ENCODE assay signal across 8 cellular contexts in genomic region chr6:99424022-99424421, GRCh38. TPM values are rescaled to one million over a fixed set of nuclear protein-coding genes. Genes with fewer than 3 reads are reported as not detected.
DNase-seq lines count a peak whose midpoint lies in the region; ATAC-seq, FAIRE-seq and TF ChIP-seq lines count a peak whose summit lies in the region.

No MANE protein-coding gene starts in this region.

- DNase-seq in CD14-positive monocyte (ENCODE audit: low spot score) (no peak), NT2/D1 (ENCODE audit: low read depth, low spot score) (no peak), H1 (ENCODE audit: low read depth in 1 of 2, low spot score in 2 of 2) (no peak), osteoblast (ENCODE audit: insufficient read length, low spot score, missing footprints) (no peak), NCI-H1048 (lab: John Stamatoyannopoulos, UW) (no peak), SIG-M5 (lab: John Stamatoyannopoulos, UW) (no peak), epidermal melanocyte (ENCODE audit: insufficient read length, low spot score) (no peak)

- H4K8ac ChIP-seq in H1 (ENCODE audit: extremely low read depth, insufficient read depth, low read length): no peak overlapping the region

- TF ChIP-seq EP300 in H1 (IDR thresholded peaks at IDR 0.05; ENCODE audit: borderline replicate concordance in 1 of 2, low read depth in 2 of 2, low read length in 2 of 2): no peak

- TF ChIP-seq RAD21 in H1 (IDR thresholded peaks at IDR 0.05 in 1 of 2, conservative IDR thresholded peaks at IDR 0.05 in 1 of 2; ENCODE audit: low read depth in 2 of 2, low read length in 2 of 2): no peak

- peaks cover 48% of the 10 kb centered on the region for H3K4me1 Mint-ChIP-seq in CD14-positive monocyte

- peak overlapping the region; percentile 30 for H4K5ac ChIP-seq in H1 (ENCODE audit: insufficient read length, low read depth, low read length)

- H3K4me2 ChIP-seq in H1 (ENCODE audit: insufficient read depth in 1 of 2, low read depth in 2 of 2, low read length in 2 of 2): peak overlapping the region; percentile 63 to 75
- H3K4me2 ChIP-seq in osteoblast (ENCODE audit: insufficient read depth, low read length): peak overlapping the region; percentile 86

- H3K4ac ChIP-seq in H1 (replicated peaks; ENCODE audit: insufficient read length, low read depth, low read length): no peak overlapping the region

- intact Hi-C loops in CD14-positive monocyte (cut with micrococcal nuclease): no loop called here

- H3K36me3 ChIP-seq in NT2/D1 (ENCODE audit: insufficient read depth, insufficient read length, low read length) (peaks cover 26% of the 10 kb centered on the region), H1 (ENCODE audit: control insufficient read depth in 2 of 4, insufficient read depth in 4 of 4, low read length in 3 of 4) (peaks cover 0 to 15% (median 0%) of the 10 kb centered on the region in 4 experiments; a peak in 2 of 8 replicates), osteoblast (ENCODE audit: insufficient read depth, low read length) (no peaks in the 10 kb centered on the region)

- no peak overlapping the region for H3K56ac ChIP-seq in H1 (replicated peaks; ENCODE audit: insufficient read length, low read depth, low read length)

- H4K91ac ChIP-seq in H1 (replicated peaks; ENCODE audit: insufficient read length, low read length): no peak overlapping the region

- no peak for ATAC-seq in GM18868 (IDR thresholded peaks at IDR 0.05; ENCODE audit: unreplicated experiment)

- H3K23ac ChIP-seq in H1 (ENCODE audit: insufficient read length): no peak overlapping the region

- CTCF ChIA-PET in H1 (lab: Charles Lee; ENCODE audit: partially characterized antibody): interaction anchor here (1.0 to 3.1 kb wide), 4 partner anchors 28 to 94 kb away, joined by 3 to 34 read pairs (median 5); no protein-coding TSS in a partner anchor

- H3K9ac ChIP-seq in NT2/D1 (ENCODE audit: insufficient read length, low read depth): peak overlapping the region; percentile 99
- H3K9ac ChIP-seq in H1 (replicated peaks in 1 of 4; ENCODE audit: extremely low read depth in 1 of 4, low read depth in 3 of 4, low read length in 3 of 4): peak overlapping the region in 1 of 4 experiments; percentile 13; a peak in 2 of 7 replicates

- H3K27me3 ChIP-seq in NT2/D1 (ENCODE audit: insufficient read depth, insufficient read length) (no peaks in the 10 kb centered on the region), H1 (replicated peaks in 1 of 4; ENCODE audit: control insufficient read depth in 3 of 4, extremely low read depth in 1 of 4, insufficient read depth in 3 of 4, low read length in 3 of 4) (no peaks in the 10 kb centered on the region), osteoblast (ENCODE audit: insufficient read depth, low read length) (no peaks in the 10 kb centered on the region)

- TF ChIP-seq CTCF in CD14-positive monocyte (IDR thresholded peaks at IDR 0.05): no peak
- TF ChIP-seq CTCF in H1 (IDR thresholded peaks at IDR 0.05; ENCODE audit: control extremely low read depth in 1 of 3, insufficient read depth in 1 of 3, low read depth in 1 of 3, low read length in 3 of 3): no peak
- TF ChIP-seq CTCF in osteoblast (IDR thresholded peaks at IDR 0.05; ENCODE audit: extremely low read depth, low read depth, low read length): no peak

- no peak overlapping the region for H2BK20ac ChIP-seq in H1 (ENCODE audit: low read length)

- no peak overlapping the region for H2AK5ac ChIP-seq in H1 (ENCODE audit: low read depth, low read length)

- H2AFZ ChIP-seq in H1 (ENCODE audit: low read length): no peak overlapping the region
- no peak overlapping the region for H2AFZ ChIP-seq in osteoblast (ENCODE audit: low read length)

- no peak overlapping the region for H2BK15ac ChIP-seq in H1 (ENCODE audit: low read length)

- peaks cover 0 to 1% (median 0%) of the 10 kb centered on the region in 3 donors for H3K27me3 Mint-ChIP-seq in CD14-positive monocyte (ENCODE audit: low read depth in 3 of 3)

- H3K79me2 ChIP-seq in H1 (ENCODE audit: control insufficient read depth in 1 of 2, insufficient read depth in 2 of 2, low read length in 2 of 2) (peaks cover 32 to 75% of the 10 kb centered on the region in 2 experiments), osteoblast (ENCODE audit: insufficient read depth, low read length) (peaks cover 77% of the 10 kb centered on the region)

- 82% methylated on average over 5 of the region's 5 CpGs; no CpG with 5 or more reads in 1 of the 2 experiments for WGBS in H1 (ENCODE audit: extremely low coverage in 1 of 2, insufficient coverage in 1 of 2, insufficient read length in 1 of 2, insufficient replicate concordance in 2 of 2, low coverage in 1 of 2, low lambda C conversion rate in 2 of 2, missing lambda C conversion rate in 1 of 2), 2 experiments

- FAIRE-seq in H1 (lab: Jason Lieb, UNC): no peak

- H4K20me1 ChIP-seq in H1 (replicated peaks in 1 of 2; ENCODE audit: control insufficient read depth in 1 of 2, insufficient read depth in 2 of 2, low read length in 2 of 2) (peaks cover 14 to 20% of the 10 kb centered on the region in 2 experiments), osteoblast (ENCODE audit: insufficient read depth, low read length) (peaks cover 56% of the 10 kb centered on the region)

- H3K4me3 ChIP-seq in NT2/D1 (ENCODE audit: insufficient read length, low read depth): peak overlapping the region; percentile 99
- H3K4me3 ChIP-seq in H1 (ENCODE audit: extremely low read depth in 1 of 4, insufficient read depth in 2 of 4, low read depth in 3 of 4, low read length in 4 of 4): peak overlapping the region; percentile 79 to 99 (median 92)
- H3K4me3 ChIP-seq in osteoblast (ENCODE audit: insufficient read depth, low read length): peak overlapping the region; percentile 96

- peak overlapping the region; percentile 28 to 96 for H3K4me3 Mint-ChIP-seq in CD14-positive monocyte

- no peak for TF ChIP-seq POLR2A in H1 (IDR thresholded peaks at IDR 0.05; ENCODE audit: control extremely low read depth in 1 of 2, low read depth in 2 of 2, low read length in 2 of 2)

- no peaks in the 10 kb centered on the region for H3K4me1 ChIP-seq in NT2/D1 (ENCODE audit: insufficient read depth, insufficient read length)
- H3K4me1 ChIP-seq in H1 (replicated peaks in 1 of 4; ENCODE audit: control insufficient read depth in 3 of 4, insufficient read depth in 4 of 4, low read length in 3 of 4): peaks cover 0 to 11% (median 5%) of the 10 kb centered on the region in 4 experiments; a peak in 4 of 7 replicates
- H3K4me1 ChIP-seq in osteoblast (ENCODE audit: insufficient read depth, low read length): peaks cover 25% of the 10 kb centered on the region

- no peak overlapping the region for H3K18ac ChIP-seq in H1 (ENCODE audit: extremely low read depth, low read length)

- H3K27ac Mint-ChIP-seq in CD14-positive monocyte: peak overlapping the region in 4 of 7 donors; percentile 1 to 99 (median 57)

- H2BK120ac ChIP-seq in H1 (replicated peaks; ENCODE audit: low read depth, low read length): no peak overlapping the region

- no peak overlapping the region for H2BK12ac ChIP-seq in H1 (ENCODE audit: low read depth, low read length)

- POLR2A ChIA-PET in H1 (lab: Charles Lee; ENCODE audit: partially characterized antibody): interaction anchor here (0.7 to 6.5 kb wide), 24 partner anchors 9 to 200 kb away, joined by 3 to 79 read pairs (median 4); partner anchors contain the start of genes CCNC, COQ3 and USP45

- peaks cover 12 to 23% of the 10 kb centered on the region in 2 donors for H3K36me3 Mint-ChIP-seq in CD14-positive monocyte

- H3K27ac ChIP-seq in H1 (ENCODE audit: low read depth, low read length) (no peak overlapping the region), osteoblast (ENCODE audit: low read depth, low read length) (peak overlapping the region; percentile 100)

- no peaks in the 10 kb centered on the region for H3K9me3 ChIP-seq in NT2/D1 (ENCODE audit: insufficient read depth, low read length)
- no peaks in the 10 kb centered on the region for H3K9me3 ChIP-seq in H1 (ENCODE audit: insufficient read depth in 2 of 2, low read depth in 1 of 2, low read length in 1 of 2)
- H3K9me3 ChIP-seq in osteoblast (ENCODE audit: low read depth, low read length): no peaks in the 10 kb centered on the region

- no peaks in the 10 kb centered on the region for H3K9me3 Mint-ChIP-seq in CD14-positive monocyte

- peaks cover 8% of the 10 kb centered on the region; the same call in 1 of the 2 replicates for H3K23me2 ChIP-seq in H1 (ENCODE audit: low read depth, low read length)

- no peak overlapping the region for H3K14ac ChIP-seq in H1 (ENCODE audit: insufficient read length)

- no peak overlapping the region for H2BK5ac ChIP-seq in H1 (ENCODE audit: low read depth, low read length)

- no peaks in the 10 kb centered on the region for H3K79me1 ChIP-seq in H1 (ENCODE audit: low read depth, low read length)

TF ChIP-seq in H1, 55 proteins besides CTCF, POLR2A, EP300 and RAD21 (continues in another document):
- TF ChIP-seq ZNF274 (IDR thresholded peaks at IDR 0.05; ENCODE audit: borderline replicate concordance, extremely low read depth, low read length): no peak
- TF ChIP-seq SIX5 (IDR thresholded peaks at IDR 0.05; ENCODE audit: low read depth, low read length): no peak
- TF ChIP-seq MAFK (IDR thresholded peaks at IDR 0.05; ENCODE audit: low read depth, low read length): no peak
- no peak for TF ChIP-seq SP1 (IDR thresholded peaks at IDR 0.05; ENCODE audit: low read depth, low read length)

RNA-seq across cellular contexts. Expression of gene PNISR, which starts 1.1 kb away (rescaled TPM):
- polyA plus RNA-seq in CD14-positive monocyte: 10 to 100 TPM; 28.9 to 33.9 TPM
- total RNA-seq in H1 (2021; fragmentation: NEBNext Ultra II Directional; extraction: Animal tissue kit (Norgen Biotek cat#: 25700)): 122 and 134 TPM in 2 replicates
- polyA plus RNA-seq in H1 (2011; rRNA removed): 40.2 and 41.1 TPM in 2 replicates
- 81.7 TPM for polyA plus RNA-seq in H1 (2011; cell fraction: cytosol; rRNA removed)
- 72.1 TPM for polyA plus RNA-seq in H1 (2011; cell fraction: nucleus; rRNA removed)
- polyA plus RNA-seq in H1 (2012, experiment 1 of 2): 108 to 177 TPM (median 127 TPM) in 4 replicates
- polyA plus RNA-seq in H1 (2012, experiment 2 of 2): 7.9 TPM
- polyA plus RNA-seq in H1 (2013, experiment 1 of 2): 263 TPM
- 219 TPM for polyA plus RNA-seq in H1 (2013, experiment 2 of 2)
- polyA minus RNA-seq in H1 (2011; rRNA and poly(A)+ RNA removed): 62.1 and 77.1 TPM in 2 replicates
- polyA minus RNA-seq in H1 (2011; cell fraction: cytosol; rRNA and poly(A)+ RNA removed): 42.3 TPM
- polyA minus RNA-seq in H1 (2011; cell fraction: nucleus; rRNA and poly(A)+ RNA removed): 143 TPM
- 78.2 and 81.9 TPM in 2 replicates for total RNA-seq in osteoblast

RNA-seq across cellular contexts. Expression of gene COQ3, which starts 30.0 kb away (rescaled TPM):
- polyA plus RNA-seq in CD14-positive monocyte (1 to 10 TPM; 1.6 to 2.3 TPM), H1 (2011; rRNA removed) (5.4 and 8.4 TPM in 2 replicates)
- total RNA-seq in H1 (2021; fragmentation: NEBNext Ultra II Directional; extraction: Animal tissue kit (Norgen Biotek cat#: 25700)): 16.2 and 16.6 TPM in 2 replicates
- 12.3 TPM for polyA plus RNA-seq in H1 (2011; cell fraction: cytosol; rRNA removed)
- polyA plus RNA-seq in H1 (2011; cell fraction: nucleus; rRNA removed): 3.4 TPM
- polyA plus RNA-seq in H1 (2012, experiment 1 of 2): 11.6 to 13.1 TPM (median 11.9 TPM) in 4 replicates
- 5.0 TPM for polyA plus RNA-seq in H1 (2012, experiment 2 of 2)
- 15.2 TPM for polyA plus RNA-seq in H1 (2013, experiment 1 of 2)
- polyA plus RNA-seq in H1 (2013, experiment 2 of 2): 16.9 TPM
- polyA minus RNA-seq in H1 (2011; rRNA and poly(A)+ RNA removed): 4.9 and 6.1 TPM in 2 replicates
- polyA minus RNA-seq in H1 (2011; cell fraction: cytosol; rRNA and poly(A)+ RNA removed): 1.4 TPM
- 3.9 TPM for polyA minus RNA-seq in H1 (2011; cell fraction: nucleus; rRNA and poly(A)+ RNA removed)
- 2.5 and 3.5 TPM in 2 replicates for total RNA-seq in osteoblast
